25 cellular contexts compared by ENCODE assay signal in the genomic region with DNA sequence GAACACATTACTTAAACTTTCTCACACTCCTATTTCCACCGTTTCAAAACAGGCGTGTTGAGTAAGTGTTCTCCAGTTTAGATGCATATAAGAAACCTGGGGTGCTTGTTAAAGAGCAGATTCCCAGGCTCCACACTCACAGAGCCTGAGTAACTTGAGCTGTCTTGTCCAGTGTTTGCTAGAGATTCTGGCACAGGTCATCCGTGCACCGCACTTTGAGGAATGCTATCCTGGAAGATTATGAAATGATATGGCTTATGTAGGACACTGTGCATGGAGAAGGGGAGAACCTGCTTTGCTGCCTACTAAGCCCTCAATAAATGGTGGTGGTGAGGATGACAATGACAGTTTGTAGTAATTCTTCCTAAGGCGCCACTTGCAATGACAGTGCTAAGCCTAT.
"Had no signal": no experiment of that assay in that cellular context is flagged by ENCODE, and none has a peak within 500 bp of the region (broad histone marks: within the 10 kb centered on the region; RNA-seq: fewer than 3 reads in every experiment).

No MANE protein-coding gene starts in this region.

- H2AFZ ChIP-seq: parathyroid adenoma had no signal

- H3K27me3 Mint-ChIP-seq: activated CD4-positive, alpha-beta memory T cell treated with anti-CD3 and anti-CD28 coated beads, Interleukin-2, amount 10 ng/mL, durations not matched to agents 7 days and 5 days; activated CD4-positive, alpha-beta T cell treated with anti-CD3 and anti-CD28 coated beads, Interleukin-2, amount 10 ng/mL, durations not matched to agents 24 days and 14 days had no signal

- H3K9me3 ChIP-seq: thoracic aorta, upper lobe of left lung had no signal

- H3K27ac ChIP-seq: brain microvascular endothelial cell, foreskin keratinocyte, parathyroid adenoma, thoracic aorta, upper lobe of left lung, VCaP had no signal

- DNase-seq: activated CD4-positive, alpha-beta memory T cell treated with anti-CD3 and anti-CD28 coated beads, Interleukin-2, amount 10 ng/mL, durations not matched to agents 7 days and 5 days; activated CD4-positive, alpha-beta T cell treated with anti-CD3 and anti-CD28 coated beads, Interleukin-2, amount 10 ng/mL, durations not matched to agents 24 days and 14 days; activated effector memory CD4-positive, alpha-beta T cell treated with anti-CD3 and anti-CD28 coated beads, Interleukin-2, amount 50 U/mL, for 16 hours; activated T-cell treated with anti-CD3 and anti-CD28 coated beads, Interleukin-2, amount 50 U/mL, for 72 hours; aorta; brain microvascular endothelial cell; central memory CD4-positive, alpha-beta T cell; dermis blood vessel endothelial cell; effector CD8-positive, alpha-beta T cell; erythroblast; foreskin keratinocyte; hypothalamus; mesendoderm; naive thymus-derived CD8-positive, alpha-beta T cell; stimulated activated CD4-positive, alpha-beta T cell treated with anti-CD3 and anti-CD28 coated beads, Interleukin-4, amount 100 ng/mL, for 1 hour; stimulated activated naive CD4-positive, alpha-beta T cell; T-cell; upper lobe of left lung had no signal

- H3K27ac Mint-ChIP-seq: activated CD4-positive, alpha-beta memory T cell treated with anti-CD3 and anti-CD28 coated beads, Interleukin-2, amount 10 ng/mL, durations not matched to agents 7 days and 5 days; activated CD4-positive, alpha-beta T cell treated with anti-CD3 and anti-CD28 coated beads, Interleukin-2, amount 10 ng/mL, durations not matched to agents 24 days and 14 days; activated naive CD4-positive, alpha-beta T cell treated with anti-CD3 and anti-CD28 coated beads, Interleukin-2, amount 50 U/mL, for 24 hours; activated T-cell treated with anti-CD3 and anti-CD28 coated beads, Interleukin-2, amount 50 U/mL, for 72 hours; naive thymus-derived CD8-positive, alpha-beta T cell; T-cell; T-helper 2 cell treated with Interferon-gamma antibody and Interleukin-4, amounts not matched to agents 5 μg/mL and 100 μg/mL, for 36 hours had no signal

- H3K79me2 ChIP-seq: parathyroid adenoma had no signal

- H3K36me3 ChIP-seq: brain microvascular endothelial cell, thoracic aorta, upper lobe of left lung had no signal

- H3K4me1 ChIP-seq: foreskin keratinocyte, parathyroid adenoma, upper lobe of left lung had no signal

- H3K9me3 Mint-ChIP-seq: activated CD4-positive, alpha-beta memory T cell treated with anti-CD3 and anti-CD28 coated beads, Interleukin-2, amount 10 ng/mL, durations not matched to agents 7 days and 5 days; activated CD4-positive, alpha-beta T cell treated with anti-CD3 and anti-CD28 coated beads, Interleukin-2, amount 10 ng/mL, durations not matched to agents 24 days and 14 days; activated naive CD4-positive, alpha-beta T cell treated with anti-CD3 and anti-CD28 coated beads, Interleukin-2, amount 50 U/mL, for 24 hours; activated T-cell treated with anti-CD3 and anti-CD28 coated beads, Interleukin-2, amount 50 U/mL, for 72 hours; T-cell; T-helper 2 cell treated with Interferon-gamma antibody and Interleukin-4, amounts not matched to agents 5 μg/mL and 100 μg/mL, for 36 hours had no signal

- H3K9ac ChIP-seq: parathyroid adenoma had no signal

- H3K4me3 ChIP-seq: thoracic aorta, upper lobe of left lung had no signal

- H3K36me3 Mint-ChIP-seq: activated naive CD4-positive, alpha-beta T cell treated with anti-CD3 and anti-CD28 coated beads, Interleukin-2, amount 50 U/mL, for 24 hours; naive thymus-derived CD8-positive, alpha-beta T cell; T-cell had no signal

- ATAC-seq: activated CD4-positive, CD25-positive, alpha-beta regulatory T cell treated with anti-CD3 and anti-CD28 coated beads, Interleukin-2, amount 50 U/mL, for 24 hours; activated T-cell treated with anti-CD3 and anti-CD28 coated beads, Interleukin-2, amount 50 U/mL, for 72 hours; foreskin keratinocyte; naive thymus-derived CD8-positive, alpha-beta T cell; sciatic nerve; T-cell had no signal

- H3K4me1 Mint-ChIP-seq: activated CD4-positive, alpha-beta memory T cell treated with anti-CD3 and anti-CD28 coated beads, Interleukin-2, amount 10 ng/mL, durations not matched to agents 7 days and 5 days; activated CD4-positive, alpha-beta T cell treated with anti-CD3 and anti-CD28 coated beads, Interleukin-2, amount 10 ng/mL, durations not matched to agents 24 days and 14 days; activated naive CD4-positive, alpha-beta T cell treated with anti-CD3 and anti-CD28 coated beads, Interleukin-2, amount 50 U/mL, for 24 hours; naive thymus-derived CD8-positive, alpha-beta T cell; T-cell had no signal

- H3K27me3 ChIP-seq: brain microvascular endothelial cell, foreskin keratinocyte, upper lobe of left lung had no signal

- H3K4me3 Mint-ChIP-seq: activated CD4-positive, alpha-beta memory T cell treated with anti-CD3 and anti-CD28 coated beads, Interleukin-2, amount 10 ng/mL, durations not matched to agents 7 days and 5 days; activated CD4-positive, alpha-beta T cell treated with anti-CD3 and anti-CD28 coated beads, Interleukin-2, amount 10 ng/mL, durations not matched to agents 24 days and 14 days; activated naive CD4-positive, alpha-beta T cell treated with anti-CD3 and anti-CD28 coated beads, Interleukin-2, amount 50 U/mL, for 24 hours; activated T-cell treated with anti-CD3 and anti-CD28 coated beads, Interleukin-2, amount 50 U/mL, for 72 hours; naive thymus-derived CD8-positive, alpha-beta T cell; T-cell; T-helper 2 cell treated with Interferon-gamma antibody and Interleukin-4, amounts not matched to agents 5 μg/mL and 100 μg/mL, for 36 hours had no signal
